ENCODE assay signal across 1 cellular context in the genomic region with DNA sequence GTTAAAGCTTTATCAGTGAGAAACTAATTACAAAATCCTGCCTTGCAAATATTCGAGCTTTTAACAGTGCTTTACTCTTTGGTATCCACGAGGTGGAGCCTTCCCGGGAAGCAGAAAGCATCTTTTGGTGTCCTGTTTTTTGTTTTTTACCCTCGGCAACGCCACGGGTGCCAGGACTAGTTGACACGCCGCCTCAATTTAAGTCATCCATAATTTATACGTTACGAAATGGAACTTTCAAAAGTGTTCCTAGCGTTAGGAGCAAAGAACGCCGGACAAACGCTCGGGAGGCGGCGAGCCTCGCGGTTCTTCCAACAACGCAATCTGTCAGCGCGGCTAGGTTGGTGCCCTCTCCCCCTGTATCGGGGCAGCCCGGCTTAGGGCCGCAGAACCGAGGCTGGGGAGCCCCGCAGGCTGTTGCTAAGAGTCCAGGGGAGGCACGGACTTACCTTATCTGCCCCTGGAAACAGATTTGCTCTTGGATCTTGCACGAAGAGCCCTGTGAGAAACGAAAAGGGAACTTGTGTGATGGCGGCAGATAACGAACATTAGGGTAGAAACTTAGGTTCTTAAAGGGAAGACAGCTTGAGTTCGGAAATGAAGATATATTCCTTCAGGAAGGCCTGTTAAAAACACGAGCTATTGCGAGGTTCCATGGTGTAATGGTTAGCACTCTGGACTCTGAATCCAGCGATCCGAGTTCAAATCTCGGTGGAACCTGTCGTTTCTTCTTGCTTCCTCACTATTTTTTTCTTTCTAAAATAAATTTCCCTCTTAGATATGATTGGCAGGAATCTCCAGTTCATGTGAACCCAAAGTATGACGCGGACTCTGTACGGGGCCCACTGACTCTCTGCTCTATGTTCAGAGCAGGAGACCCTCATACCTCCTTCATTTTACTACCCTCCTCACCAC.
TF ChIP-seq lines count a peak whose summit lies in the region.

No MANE protein-coding gene starts in this region.

TF ChIP-seq in A549, 52 proteins besides CTCF, POLR2A, EP300 and RAD21 (continued from another document):
- TF ChIP-seq REST (IDR thresholded peaks at IDR 0.05), result peak; percentile 49
- TF ChIP-seq ATOH8 (CRISPR knock-in tag; IDR thresholded peaks at IDR 0.05; ENCODE audit: low read depth), result no peak
- no peak for TF ChIP-seq EHF (CRISPR knock-in tag; IDR thresholded peaks at IDR 0.05)
- TF ChIP-seq RCOR1 (IDR thresholded peaks at IDR 0.05; ENCODE audit: low read depth, low read length), result no peak
- TF ChIP-seq FOSL2 (IDR thresholded peaks at IDR 0.05), result no peak
- TF ChIP-seq FOSL2 (CRISPR knock-in tag; IDR thresholded peaks at IDR 0.05), result no peak
- peak; percentile 81 for TF ChIP-seq SMC3 (IDR thresholded peaks at IDR 0.05)
- TF ChIP-seq HEYL (CRISPR knock-in tag; IDR thresholded peaks at IDR 0.05), result no peak
- TF ChIP-seq, protein P1, sequence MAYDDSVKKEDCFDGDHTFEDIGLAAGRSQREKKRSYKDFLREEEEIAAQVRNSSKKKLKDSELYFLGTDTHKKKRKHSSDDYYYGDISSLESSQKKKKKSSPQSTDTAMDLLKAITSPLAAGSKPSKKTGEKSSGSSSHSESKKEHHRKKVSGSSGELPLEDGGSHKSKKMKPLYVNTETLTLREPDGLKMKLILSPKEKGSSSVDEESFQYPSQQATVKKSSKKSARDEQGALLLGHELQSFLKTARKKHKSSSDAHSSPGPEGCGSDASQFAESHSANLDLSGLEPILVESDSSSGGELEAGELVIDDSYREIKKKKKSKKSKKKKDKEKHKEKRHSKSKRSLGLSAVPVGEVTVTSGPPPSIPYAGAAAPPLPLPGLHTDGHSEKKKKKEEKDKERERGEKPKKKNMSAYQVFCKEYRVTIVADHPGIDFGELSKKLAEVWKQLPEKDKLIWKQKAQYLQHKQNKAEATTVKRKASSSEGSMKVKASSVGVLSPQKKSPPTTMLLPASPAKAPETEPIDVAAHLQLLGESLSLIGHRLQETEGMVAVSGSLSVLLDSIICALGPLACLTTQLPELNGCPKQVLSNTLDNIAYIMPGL (CRISPR knock-in tag; IDR thresholded peaks at IDR 0.05; ENCODE audit: borderline replicate concordance), result peak; percentile 34; the same call in 1 of the 2 replicates
- no peak for TF ChIP-seq MAFK (IDR thresholded peaks at IDR 0.05; ENCODE audit: partially characterized antibody)
